In genomic region chr6:110368268-110368667, GRCh38 we compare ENCODE assay signal across 1 cellular context.
TF ChIP-seq lines count a peak whose summit lies in the region.

No MANE protein-coding gene starts in this region.

TF ChIP-seq in HepG2, 621 proteins besides CTCF, POLR2A, EP300 and RAD21:
- TF ChIP-seq DMAP1 (CRISPR knock-in tag; IDR thresholded peaks at IDR 0.05) (no peak), FUBP1 (CRISPR knock-in tag; IDR thresholded peaks at IDR 0.05; ENCODE audit: borderline replicate concordance) (no peak), RAD51 (IDR thresholded peaks at IDR 0.05; ENCODE audit: borderline replicate concordance) (no peak), NKX3-1 (CRISPR knock-in tag; IDR thresholded peaks at IDR 0.05) (no peak), ZFYVE20 (CRISPR knock-in tag; IDR thresholded peaks at IDR 0.05; ENCODE audit: borderline replicate concordance, low read depth) (no peak), ZNF468 (CRISPR knock-in tag; IDR thresholded peaks at IDR 0.05) (no peak), ELF1 (CRISPR knock-in tag; IDR thresholded peaks at IDR 0.05) (no peak), MEF2D (CRISPR knock-in tag; IDR thresholded peaks at IDR 0.05) (no peak), ZNF782 (CRISPR knock-in tag; IDR thresholded peaks at IDR 0.05; ENCODE audit: borderline replicate concordance) (no peak), ZMYM4 (CRISPR knock-in tag; IDR thresholded peaks at IDR 0.05) (no peak), ZNF713 (CRISPR knock-in tag; IDR thresholded peaks at IDR 0.05) (no peak), FOXP1 (IDR thresholded peaks at IDR 0.05) (no peak), FOXP1 (CRISPR knock-in tag; IDR thresholded peaks at IDR 0.05) (no peak), HNRNPK (IDR thresholded peaks at IDR 0.05; ENCODE audit: low read depth, low read length, poor library complexity, severe bottlenecking) (no peak), MIXL1 (CRISPR knock-in tag; IDR thresholded peaks at IDR 0.05) (no peak), JUND (CRISPR knock-in tag; IDR thresholded peaks at IDR 0.05) (no peak), NFKBIZ (CRISPR knock-in tag; IDR thresholded peaks at IDR 0.05) (no peak), CC2D1A (CRISPR knock-in tag; IDR thresholded peaks at IDR 0.05) (no peak)
- TF ChIP-seq, protein P1, sequence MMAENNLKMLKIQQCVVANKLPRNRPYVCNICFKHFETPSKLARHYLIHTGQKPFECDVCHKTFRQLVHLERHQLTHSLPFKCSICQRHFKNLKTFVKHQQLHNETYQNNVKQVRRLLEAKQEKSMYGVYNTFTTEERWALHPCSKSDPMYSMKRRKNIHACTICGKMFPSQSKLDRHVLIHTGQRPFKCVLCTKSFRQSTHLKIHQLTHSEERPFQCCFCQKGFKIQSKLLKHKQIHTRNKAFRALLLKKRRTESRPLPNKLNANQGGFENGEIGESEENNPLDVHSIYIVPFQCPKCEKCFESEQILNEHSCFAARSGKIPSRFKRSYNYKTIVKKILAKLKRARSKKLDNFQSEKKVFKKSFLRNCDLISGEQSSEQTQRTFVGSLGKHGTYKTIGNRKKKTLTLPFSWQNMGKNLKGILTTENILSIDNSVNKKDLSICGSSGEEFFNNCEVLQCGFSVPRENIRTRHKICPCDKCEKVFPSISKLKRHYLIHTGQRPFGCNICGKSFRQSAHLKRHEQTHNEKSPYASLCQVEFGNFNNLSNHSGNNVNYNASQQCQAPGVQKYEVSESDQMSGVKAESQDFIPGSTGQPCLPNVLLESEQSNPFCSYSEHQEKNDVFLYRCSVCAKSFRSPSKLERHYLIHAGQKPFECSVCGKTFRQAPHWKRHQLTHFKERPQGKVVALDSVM (CRISPR knock-in tag; IDR thresholded peaks at IDR 0.05): no peak
- TF ChIP-seq, protein P2, sequence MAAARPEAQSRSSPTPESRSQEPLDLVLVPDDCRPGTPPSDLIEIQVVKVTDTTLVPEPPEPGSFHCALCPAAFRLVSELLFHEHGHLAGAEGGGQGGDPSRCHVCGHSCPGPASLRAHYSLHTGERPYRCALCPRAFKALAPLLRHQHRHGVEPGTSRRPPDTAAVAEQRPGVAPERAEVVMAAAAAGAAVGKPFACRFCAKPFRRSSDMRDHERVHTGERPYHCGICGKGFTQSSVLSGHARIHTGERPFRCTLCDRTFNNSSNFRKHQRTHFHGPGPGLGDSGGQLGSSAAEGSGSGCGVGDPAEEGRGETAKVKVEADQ (CRISPR knock-in tag; IDR thresholded peaks at IDR 0.05; ENCODE audit: borderline replicate concordance): no peak
- TF ChIP-seq, protein P3, sequence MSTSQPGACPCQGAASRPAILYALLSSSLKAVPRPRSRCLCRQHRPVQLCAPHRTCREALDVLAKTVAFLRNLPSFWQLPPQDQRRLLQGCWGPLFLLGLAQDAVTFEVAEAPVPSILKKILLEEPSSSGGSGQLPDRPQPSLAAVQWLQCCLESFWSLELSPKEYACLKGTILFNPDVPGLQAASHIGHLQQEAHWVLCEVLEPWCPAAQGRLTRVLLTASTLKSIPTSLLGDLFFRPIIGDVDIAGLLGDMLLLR (CRISPR knock-in tag; IDR thresholded peaks at IDR 0.05): no peak
